17 cellular contexts compared by ENCODE assay signal in the genomic region with DNA sequence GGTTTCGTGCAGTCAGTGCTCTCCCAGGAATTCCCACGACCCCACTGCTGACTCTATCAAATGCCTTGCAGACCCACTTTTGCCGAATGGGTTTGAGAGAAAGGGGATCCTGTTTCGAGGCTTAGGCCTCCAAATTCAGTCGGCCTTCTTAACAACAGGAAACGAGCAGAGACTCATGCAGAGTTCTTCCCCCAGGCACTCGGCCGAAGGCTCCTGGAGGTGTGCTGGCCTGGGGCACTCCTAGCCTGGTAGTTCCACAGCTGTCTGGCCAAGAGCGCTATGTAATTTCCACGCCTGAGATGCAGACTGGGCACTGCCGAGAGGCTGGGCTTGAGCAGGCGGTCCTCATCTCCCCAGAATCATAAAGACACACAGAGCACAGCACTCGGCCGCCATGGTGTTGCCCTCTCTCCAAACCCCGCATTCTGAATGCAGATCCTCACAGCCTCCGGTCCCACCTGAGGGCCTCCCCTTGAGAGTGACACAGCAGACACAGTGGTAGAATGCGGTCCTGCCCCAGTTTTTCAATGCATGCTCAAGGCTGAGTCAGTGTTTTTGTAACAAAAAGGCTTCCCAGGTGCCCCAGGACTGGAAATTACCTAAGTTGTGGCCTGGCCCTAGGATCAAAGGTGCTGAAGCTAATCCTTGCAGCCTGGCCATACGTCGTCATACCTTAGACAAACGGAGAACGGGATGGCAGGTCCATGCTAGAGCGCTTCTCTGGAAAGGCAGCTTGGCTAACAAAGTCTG. TPM values are rescaled to one million over a fixed set of nuclear protein-coding genes. Genes with fewer than 3 reads are reported as not detected.
DNase-seq lines count a peak whose midpoint lies in the region; ATAC-seq and TF ChIP-seq lines count a peak whose summit lies in the region.
"Had no signal": no experiment of that assay in that cellular context is flagged by ENCODE, and none has a peak within 500 bp of the region (broad histone marks: within the 10 kb centered on the region; RNA-seq: fewer than 3 reads in every experiment).

No MANE protein-coding gene starts in this region.

- no peak overlapping the region for H3K9ac ChIP-seq in endodermal cell (ENCODE audit: extremely low read depth, low read length, poor library complexity, severe bottlenecking)

- H3K27ac ChIP-seq in endodermal cell (ENCODE audit: low read depth, low read length) = peak overlapping the region; percentile 32
- H3K27ac ChIP-seq: SJCRH30 had no signal

- no peak for DNase-seq in stimulated activated naive CD8-positive, alpha-beta T cell treated with anti-CD3 and anti-CD28 coated beads, Interleukin-15, Interleukin-2, amounts not matched to agents 100 U/mL and 50 U/mL, for 24 hours
- no peak for DNase-seq in stimulated activated naive CD8-positive, alpha-beta T cell treated with anti-CD3 and anti-CD28 coated beads, Interleukin-15, amount 100 ng/mL, for 72 hours
- DNase-seq in endodermal cell (no peak), naive B cell (no peak), NCI-H1436 treated with DMSO at 0.1 percent for 48 hours (lab: John Stamatoyannopoulos, UW) (no peak), NCI-H2081 (lab: John Stamatoyannopoulos, UW) (no peak)
- DNase-seq in stimulated activated naive CD4-positive, alpha-beta T cell treated with Interleukin-2 at 50 U/mL for 16 hours (lab: John Stamatoyannopoulos, UW) = no peak
- DNase-seq: 8988T; CD4-positive, alpha-beta memory T cell; DMS79; KG1; NCI-H1048; NCI-H1694; NCI-H446 had no signal

- peak; percentile 26 for ATAC-seq in stimulated activated naive CD8-positive, alpha-beta T cell treated with anti-CD3 and anti-CD28 coated beads, Interleukin-15, Interleukin-2, amounts not matched to agents 100 U/mL and 50 U/mL, for 24 hours
- no peak for ATAC-seq in stimulated activated naive CD8-positive, alpha-beta T cell treated with anti-CD3 and anti-CD28 coated beads, Interleukin-15, amount 100 ng/mL, for 72 hours
- no peak for ATAC-seq in naive B cell (ENCODE audit: low read depth in 2 of 2)
- ATAC-seq in HG03571 (IDR thresholded peaks at IDR 0.05; ENCODE audit: unreplicated experiment) = no peak
- ATAC-seq: HCT116 had no signal

- no peaks in the 10 kb centered on the region for H3K9me3 Mint-ChIP-seq in stimulated activated naive CD8-positive, alpha-beta T cell treated with anti-CD3 and anti-CD28 coated beads, Interleukin-15, amount 100 ng/mL, for 72 hours
- H3K9me3 Mint-ChIP-seq in endodermal cell (no peaks in the 10 kb centered on the region), naive B cell (no peaks in the 10 kb centered on the region)
- H3K9me3 Mint-ChIP-seq: CD4-positive, alpha-beta memory T cell had no signal

- WGBS in endodermal cell (ENCODE audit: insufficient coverage in 1 of 2, insufficient read length in 1 of 2), 2 experiments = 93 to 97% methylated on average over 19 to 22 of the region's 22 CpGs

- no peaks in the 10 kb centered on the region for H3K4me1 Mint-ChIP-seq in stimulated activated naive CD8-positive, alpha-beta T cell treated with anti-CD3 and anti-CD28 coated beads, Interleukin-15, amount 100 ng/mL, for 72 hours
- H3K4me1 Mint-ChIP-seq in endodermal cell (peaks cover 3% of the 10 kb centered on the region), naive B cell (peaks cover 14 to 25% (median 24%) of the 10 kb centered on the region in 3 donors)
- H3K4me1 Mint-ChIP-seq: CD4-positive, alpha-beta memory T cell had no signal

- H3K36me3 Mint-ChIP-seq in endodermal cell (ENCODE audit: low read depth) = peaks cover 33% of the 10 kb centered on the region
- H3K36me3 Mint-ChIP-seq in naive B cell = peaks cover 14 to 36% of the 10 kb centered on the region in 2 donors

- no peak for TF ChIP-seq CTCF in endodermal cell (conservative IDR thresholded peaks at IDR 0.05)

- no peaks in the 10 kb centered on the region for H3K9me3 ChIP-seq in endodermal cell (ENCODE audit: control insufficient read depth, low read length)
- H3K9me3 ChIP-seq: SJCRH30 had no signal

- H3K4me1 ChIP-seq in endodermal cell (ENCODE audit: control insufficient read depth, insufficient read depth, low read length) = no peaks in the 10 kb centered on the region

- no peaks in the 10 kb centered on the region for H3K27me3 ChIP-seq in endodermal cell (ENCODE audit: control insufficient read depth, insufficient read depth, low read length, poor library complexity, severe bottlenecking)
- H3K27me3 ChIP-seq: SJCRH30 had no signal

- H3K4me3 Mint-ChIP-seq in stimulated activated naive CD8-positive, alpha-beta T cell treated with anti-CD3 and anti-CD28 coated beads, Interleukin-15, amount 100 ng/mL, for 72 hours = no peak overlapping the region
- no peak overlapping the region for H3K4me3 Mint-ChIP-seq in endodermal cell
- H3K4me3 Mint-ChIP-seq in naive B cell = no peak overlapping the region
- H3K4me3 Mint-ChIP-seq: CD4-positive, alpha-beta memory T cell had no signal

- H3K27ac Mint-ChIP-seq in stimulated activated naive CD8-positive, alpha-beta T cell treated with anti-CD3 and anti-CD28 coated beads, Interleukin-15, amount 100 ng/mL, for 72 hours = no peak overlapping the region
- H3K27ac Mint-ChIP-seq in endodermal cell (peak overlapping the region; percentile 56), naive B cell (peak overlapping the region in 4 of 6 donors; percentile 60 to 91 (median 75))

- H3K4me3 ChIP-seq in endodermal cell (ENCODE audit: low read length) = no peak overlapping the region
- H3K4me3 ChIP-seq: SJCRH30 had no signal

- peaks cover 5% of the 10 kb centered on the region for H3K36me3 ChIP-seq in endodermal cell (ENCODE audit: control insufficient read depth, insufficient read depth, low read length)
- H3K36me3 ChIP-seq: SJCRH30 had no signal

- no peaks in the 10 kb centered on the region for H3K27me3 Mint-ChIP-seq in stimulated activated naive CD8-positive, alpha-beta T cell treated with anti-CD3 and anti-CD28 coated beads, Interleukin-15, amount 100 ng/mL, for 72 hours
- H3K27me3 Mint-ChIP-seq in endodermal cell (ENCODE audit: insufficient read depth) (no peaks in the 10 kb centered on the region), naive B cell (no peaks in the 10 kb centered on the region)
- H3K27me3 Mint-ChIP-seq: CD4-positive, alpha-beta memory T cell had no signal

RNA-seq across cellular contexts. Expression of a gene that starts 30.2 kb away (rescaled TPM):
- total RNA-seq in endodermal cell = 10 to 100 TPM; 20.1 to 24.4 TPM
- polyA plus RNA-seq in endodermal cell (2013, experiment 1 of 2) = 22.8 TPM
- polyA plus RNA-seq in endodermal cell (2013, experiment 2 of 2) = 19.1 TPM
- 10 to 100 TPM; 18.2 to 29.9 (median 23.1) TPM for polyA plus RNA-seq in naive B cell (ENCODE audit: low read depth in 6 of 6)

Comparison
In these comparisons a context has a peak if more than half of its experiments do, and no peak if none do; other contexts are left out.
1. H3K27ac Mint-ChIP-seq: peak in endodermal cell (single experiment) and naive B cell (4 of 6); none in stimulated activated naive CD8-positive, alpha-beta T cell treated with anti-CD3 and anti-CD28 coated beads, Interleukin-15, amount 100 ng/mL, for 72 hours (0 of 2).